27 cellular contexts compared by ENCODE assay signal in genomic region chr7:1188720-1189294, GRCh38. TPM values are rescaled to one million over a fixed set of nuclear protein-coding genes. Genes with fewer than 3 reads are reported as not detected.
DNase-seq lines count a peak whose midpoint lies in the region; ATAC-seq and TF ChIP-seq lines count a peak whose summit lies in the region.
"Had no signal": no experiment of that assay in that cellular context is flagged by ENCODE, and none has a peak within 500 bp of the region (broad histone marks: within the 10 kb centered on the region; RNA-seq: fewer than 3 reads in every experiment).

No MANE protein-coding gene starts in this region.

- H3K4me3 Mint-ChIP-seq in activated CD4-positive, alpha-beta T cell treated with anti-CD3 and anti-CD28 coated beads, Interleukin-2, amount 10 ng/mL, durations not matched to agents 7 days and 5 days: no peak overlapping the region
- H3K4me3 Mint-ChIP-seq in activated CD4-positive, alpha-beta T cell treated with anti-CD3 and anti-CD28 coated beads, Interleukin-2, amount 10 ng/mL, durations not matched to agents 24 days and 14 days: no peak overlapping the region
- no peak overlapping the region for H3K4me3 Mint-ChIP-seq in CD14-positive monocyte
- no peak overlapping the region for H3K4me3 Mint-ChIP-seq in activated T-helper 1 cell treated with anti-CD3 and anti-CD28 coated beads, Interleukin-12 subunit alpha, Interleukin-12 subunit beta, Interleukin-2, Interleukin-4 antibody, amounts not matched to agents 30 ng/mL and 10 ng/mL and 1 ng/mL, durations not matched to agents 14 hours and 24 hours and 36 hours
- no peak overlapping the region for H3K4me3 Mint-ChIP-seq in activated T-cell treated with anti-CD3 and anti-CD28 coated beads, Interleukin-2, amount 50 U/mL, for 4 hours
- H3K4me3 Mint-ChIP-seq: CD8-positive, alpha-beta T cell had no signal

- H3K4me3 ChIP-seq in neutrophil (ENCODE audit: low read depth in 1 of 2, low read length in 1 of 2) (no peak overlapping the region), spleen (no peak overlapping the region)
- H3K4me3 ChIP-seq: BLaER1 treated with 17β-estradiol and CSF1 and Interleukin-3, amounts not matched to agents 10 nM and 100 nM; PC-9 had no signal

- peaks cover 7% of the 10 kb centered on the region for H3K9me3 Mint-ChIP-seq in activated CD4-positive, alpha-beta T cell treated with anti-CD3 and anti-CD28 coated beads, Interleukin-2, amount 10 ng/mL, durations not matched to agents 7 days and 5 days
- peaks cover 22% of the 10 kb centered on the region for H3K9me3 Mint-ChIP-seq in activated CD4-positive, alpha-beta T cell treated with anti-CD3 and anti-CD28 coated beads, Interleukin-2, amount 10 ng/mL, durations not matched to agents 24 days and 14 days
- peaks cover 4 to 21% (median 10%) of the 10 kb centered on the region in 7 donors for H3K9me3 Mint-ChIP-seq in CD14-positive monocyte
- H3K9me3 Mint-ChIP-seq in activated T-helper 1 cell treated with anti-CD3 and anti-CD28 coated beads, Interleukin-12 subunit alpha, Interleukin-12 subunit beta, Interleukin-2, Interleukin-4 antibody, amounts not matched to agents 30 ng/mL and 10 ng/mL and 1 ng/mL, durations not matched to agents 14 hours and 24 hours and 36 hours: peaks cover 19% of the 10 kb centered on the region
- H3K9me3 Mint-ChIP-seq in activated T-cell treated with anti-CD3 and anti-CD28 coated beads, Interleukin-2, amount 50 U/mL, for 4 hours: no peaks in the 10 kb centered on the region
- H3K9me3 Mint-ChIP-seq: CD8-positive, alpha-beta T cell had no signal

- intact Hi-C loops in activated CD4-positive, alpha-beta T cell treated with anti-CD3 and anti-CD28 coated beads, Interleukin-2, amount 10 ng/mL, durations not matched to agents 24 days and 14 days (cut with micrococcal nuclease): no loop called here
- intact Hi-C loops in CD14-positive monocyte (cut with micrococcal nuclease) (no loop called here), spleen (cut with DNase I; ENCODE audit: low total_unique reads) (no loop called here)
- intact Hi-C loops in activated T-helper 1 cell treated with anti-CD3 and anti-CD28 coated beads, Interleukin-12 subunit alpha, Interleukin-12 subunit beta, Interleukin-2, Interleukin-4 antibody, amounts not matched to agents 30 ng/mL and 10 ng/mL and 1 ng/mL, durations not matched to agents 14 hours and 24 hours and 36 hours (cut with micrococcal nuclease): no loop called here

- H3K9me3 ChIP-seq in neutrophil: no peaks in the 10 kb centered on the region
- H3K9me3 ChIP-seq in spleen: no peaks in the 10 kb centered on the region

- H3K36me3 ChIP-seq in neutrophil: no peaks in the 10 kb centered on the region
- H3K36me3 ChIP-seq in spleen: no peaks in the 10 kb centered on the region
- H3K36me3 ChIP-seq: BLaER1 treated with 17β-estradiol and CSF1 and Interleukin-3, amounts not matched to agents 10 nM and 100 nM had no signal

- H3K36me3 Mint-ChIP-seq in activated CD4-positive, alpha-beta T cell treated with anti-CD3 and anti-CD28 coated beads, Interleukin-2, amount 10 ng/mL, durations not matched to agents 7 days and 5 days (ENCODE audit: low read depth): peaks cover 11% of the 10 kb centered on the region
- H3K36me3 Mint-ChIP-seq in activated CD4-positive, alpha-beta T cell treated with anti-CD3 and anti-CD28 coated beads, Interleukin-2, amount 10 ng/mL, durations not matched to agents 24 days and 14 days (ENCODE audit: low read depth): peaks cover 14% of the 10 kb centered on the region
- no peaks in the 10 kb centered on the region for H3K36me3 Mint-ChIP-seq in CD14-positive monocyte
- H3K36me3 Mint-ChIP-seq in activated T-helper 1 cell treated with anti-CD3 and anti-CD28 coated beads, Interleukin-12 subunit alpha, Interleukin-12 subunit beta, Interleukin-2, Interleukin-4 antibody, amounts not matched to agents 30 ng/mL and 10 ng/mL and 1 ng/mL, durations not matched to agents 14 hours and 24 hours and 36 hours (ENCODE audit: low read depth): peaks cover 15% of the 10 kb centered on the region
- no peaks in the 10 kb centered on the region for H3K36me3 Mint-ChIP-seq in activated T-cell treated with anti-CD3 and anti-CD28 coated beads, Interleukin-2, amount 50 U/mL, for 4 hours (ENCODE audit: insufficient read depth)
- H3K36me3 Mint-ChIP-seq: CD8-positive, alpha-beta T cell had no signal

- no peak for TF ChIP-seq POLR2A in spleen (IDR thresholded peaks at IDR 0.05)

- WGBS in spleen, 5 donors: 79 to 95% (median 85%) methylated on average over 5 to 6 of the region's 6 CpGs

- POLR2A ChIA-PET in activated CD4-positive, alpha-beta T cell treated with anti-CD3 and anti-CD28 coated beads, Interleukin-2, amount 10 ng/mL, durations not matched to agents 7 days and 5 days (lab: Charles Lee): no interaction called here

- DNase-seq in activated CD4-positive, alpha-beta T cell treated with anti-CD3 and anti-CD28 coated beads, Interleukin-2, amount 10 ng/mL, durations not matched to agents 7 days and 5 days: no peak
- no peak for DNase-seq in activated CD4-positive, alpha-beta T cell treated with anti-CD3 and anti-CD28 coated beads, Interleukin-2, amount 10 ng/mL, durations not matched to agents 24 days and 14 days
- DNase-seq in CD14-positive monocyte (ENCODE audit: low spot score) (no peak), spleen (no peak), ACHN (no peak)
- no peak for DNase-seq in activated T-helper 1 cell treated with anti-CD3 and anti-CD28 coated beads, Interleukin-12 subunit alpha, Interleukin-12 subunit beta, Interleukin-2, Interleukin-4 antibody, amounts not matched to agents 30 ng/mL and 10 ng/mL and 1 ng/mL, durations not matched to agents 14 hours and 24 hours and 36 hours (ENCODE audit: low spot score)
- DNase-seq in activated T-cell treated with anti-CD3 and anti-CD28 coated beads, Interleukin-2, amount 50 U/mL, for 4 hours: no peak
- DNase-seq: Calu3; CD8-positive, alpha-beta T cell; NCI-H1048; NCI-H1417; NCI-H1694 treated with DMSO at 0.1 percent for 48 hours; NCI-H2081; NCI-H2227 treated with DMSO at 0.1 percent for 48 hours; NCI-H526 treated with DMSO at 0.1 percent for 48 hours; PC-9; Right ventricle myocardium superior had no signal

- H3K27ac ChIP-seq in neutrophil (peak overlapping the region; percentile 79), spleen (peak overlapping the region in 1 of 8 donors; percentile 16)
- H3K27ac ChIP-seq: PC-9 had no signal

- peaks cover 20 to 29% of the 10 kb centered on the region in 2 experiments for H3K4me1 ChIP-seq in neutrophil (ENCODE audit: control insufficient read depth in 1 of 2, insufficient read depth in 1 of 2, low read depth in 1 of 2, low read length in 1 of 2)
- peaks cover 0 to 11% (median 0%) of the 10 kb centered on the region in 6 donors for H3K4me1 ChIP-seq in spleen

- H3K27me3 ChIP-seq in neutrophil (peaks cover 2% of the 10 kb centered on the region), spleen (replicated peaks in 1 of 7) (peaks cover 0 to 71% (median 34%) of the 10 kb centered on the region in 7 donors)

- TF ChIP-seq CTCF in CD14-positive monocyte (IDR thresholded peaks at IDR 0.05): no peak
- TF ChIP-seq CTCF in neutrophil (IDR thresholded peaks at IDR 0.05): no peak
- no peak for TF ChIP-seq CTCF in spleen (IDR thresholded peaks at IDR 0.05 in 8 of 11, conservative IDR thresholded peaks at IDR 0.05 in 3 of 11)

- in situ Hi-C loops in ACHN (cut with HindIII; ENCODE audit: low pct_ligation_motif_present, low pct_unique_long_range_greater_than_20kb, low sequenced_read_pairs): no loop called here

- CTCF ChIA-PET in activated CD4-positive, alpha-beta T cell treated with anti-CD3 and anti-CD28 coated beads, Interleukin-2, amount 10 ng/mL, durations not matched to agents 7 days and 5 days (lab: Charles Lee): interaction anchor here (6.0 kb wide), 1 partner anchor 12 kb away, joined by 43 read pairs; no protein-coding TSS in a partner anchor

- peaks cover 22% of the 10 kb centered on the region for H3K4me1 Mint-ChIP-seq in activated CD4-positive, alpha-beta T cell treated with anti-CD3 and anti-CD28 coated beads, Interleukin-2, amount 10 ng/mL, durations not matched to agents 7 days and 5 days
- H3K4me1 Mint-ChIP-seq in activated CD4-positive, alpha-beta T cell treated with anti-CD3 and anti-CD28 coated beads, Interleukin-2, amount 10 ng/mL, durations not matched to agents 24 days and 14 days: peaks cover 19% of the 10 kb centered on the region
- H3K4me1 Mint-ChIP-seq in CD14-positive monocyte: peaks cover 20% of the 10 kb centered on the region
- H3K4me1 Mint-ChIP-seq in activated T-helper 1 cell treated with anti-CD3 and anti-CD28 coated beads, Interleukin-12 subunit alpha, Interleukin-12 subunit beta, Interleukin-2, Interleukin-4 antibody, amounts not matched to agents 30 ng/mL and 10 ng/mL and 1 ng/mL, durations not matched to agents 14 hours and 24 hours and 36 hours (ENCODE audit: low read depth): peaks cover 31% of the 10 kb centered on the region
- peaks cover 10% of the 10 kb centered on the region for H3K4me1 Mint-ChIP-seq in activated T-cell treated with anti-CD3 and anti-CD28 coated beads, Interleukin-2, amount 50 U/mL, for 4 hours (ENCODE audit: low read depth)

- peaks cover 4% of the 10 kb centered on the region for H3K27me3 Mint-ChIP-seq in activated CD4-positive, alpha-beta T cell treated with anti-CD3 and anti-CD28 coated beads, Interleukin-2, amount 10 ng/mL, durations not matched to agents 7 days and 5 days
- peaks cover 12% of the 10 kb centered on the region for H3K27me3 Mint-ChIP-seq in activated CD4-positive, alpha-beta T cell treated with anti-CD3 and anti-CD28 coated beads, Interleukin-2, amount 10 ng/mL, durations not matched to agents 24 days and 14 days
- H3K27me3 Mint-ChIP-seq in CD14-positive monocyte (ENCODE audit: low read depth in 3 of 3): peaks cover 8 to 18% (median 15%) of the 10 kb centered on the region in 3 donors
- peaks cover 7% of the 10 kb centered on the region for H3K27me3 Mint-ChIP-seq in activated T-helper 1 cell treated with anti-CD3 and anti-CD28 coated beads, Interleukin-12 subunit alpha, Interleukin-12 subunit beta, Interleukin-2, Interleukin-4 antibody, amounts not matched to agents 30 ng/mL and 10 ng/mL and 1 ng/mL, durations not matched to agents 14 hours and 24 hours and 36 hours (ENCODE audit: insufficient read depth)
- H3K27me3 Mint-ChIP-seq in activated T-cell treated with anti-CD3 and anti-CD28 coated beads, Interleukin-2, amount 50 U/mL, for 4 hours (ENCODE audit: low read depth): peaks cover 21% of the 10 kb centered on the region

- ATAC-seq in activated T-cell treated with anti-CD3 and anti-CD28 coated beads, Interleukin-2, amount 50 U/mL, for 4 hours: no peak
- ATAC-seq: CD8-positive, alpha-beta T cell; HCT116 had no signal

- peak overlapping the region; percentile 52 for H3K27ac Mint-ChIP-seq in activated CD4-positive, alpha-beta T cell treated with anti-CD3 and anti-CD28 coated beads, Interleukin-2, amount 10 ng/mL, durations not matched to agents 7 days and 5 days
- no peak overlapping the region for H3K27ac Mint-ChIP-seq in activated CD4-positive, alpha-beta T cell treated with anti-CD3 and anti-CD28 coated beads, Interleukin-2, amount 10 ng/mL, durations not matched to agents 24 days and 14 days
- peak overlapping the region in 6 of 7 donors; percentile 1 to 83 (median 67) for H3K27ac Mint-ChIP-seq in CD14-positive monocyte
- peak overlapping the region; percentile 29 for H3K27ac Mint-ChIP-seq in activated T-helper 1 cell treated with anti-CD3 and anti-CD28 coated beads, Interleukin-12 subunit alpha, Interleukin-12 subunit beta, Interleukin-2, Interleukin-4 antibody, amounts not matched to agents 30 ng/mL and 10 ng/mL and 1 ng/mL, durations not matched to agents 14 hours and 24 hours and 36 hours
- H3K27ac Mint-ChIP-seq: CD8-positive, alpha-beta T cell had no signal

RNA-seq across cellular contexts. Expression of gene ZFAND2A, which starts 28.8 kb away (rescaled TPM):
- total RNA-seq in activated CD4-positive, alpha-beta T cell treated with anti-CD3 and anti-CD28 coated beads, Interleukin-2, amount 10 ng/mL, durations not matched to agents 7 days and 5 days: 10 to 100 TPM; 23.3 to 24.0 TPM
- total RNA-seq in activated CD4-positive, alpha-beta T cell treated with anti-CD3 and anti-CD28 coated beads, Interleukin-2, amount 10 ng/mL, durations not matched to agents 24 days and 14 days: 19.9 and 24.2 TPM in 2 replicates
- polyA plus RNA-seq in CD14-positive monocyte (10 to 100 TPM; 30.6 to 35.1 TPM), spleen (10 to 100 TPM; 31.4 to 41.7 (median 32.7) TPM)
- 21.2 and 21.9 TPM in 2 replicates for total RNA-seq in activated T-helper 1 cell treated with anti-CD3 and anti-CD28 coated beads, Interleukin-12 subunit alpha, Interleukin-12 subunit beta, Interleukin-2, Interleukin-4 antibody, amounts not matched to agents 30 ng/mL and 10 ng/mL and 1 ng/mL, durations not matched to agents 14 hours and 24 hours and 36 hours
- 10 to 100 TPM; 18.3 to 40.3 (median 22.9) TPM for total RNA-seq in spleen
- 10 to 100 TPM; 19.3 to 25.0 (median 22.3) TPM for total RNA-seq in activated T-cell treated with anti-CD3 and anti-CD28 coated beads, Interleukin-2, amount 50 U/mL, for 4 hours

RNA-seq across cellular contexts. Expression of gene UNCX, which starts 43.9 kb away (rescaled TPM):
- total RNA-seq in activated CD4-positive, alpha-beta T cell treated with anti-CD3 and anti-CD28 coated beads, Interleukin-2, amount 10 ng/mL, durations not matched to agents 7 days and 5 days: not detected
- not detected in 2 replicates for total RNA-seq in activated CD4-positive, alpha-beta T cell treated with anti-CD3 and anti-CD28 coated beads, Interleukin-2, amount 10 ng/mL, durations not matched to agents 24 days and 14 days
- polyA plus RNA-seq in CD14-positive monocyte (not detected), spleen (not detected)
- total RNA-seq in activated T-helper 1 cell treated with anti-CD3 and anti-CD28 coated beads, Interleukin-12 subunit alpha, Interleukin-12 subunit beta, Interleukin-2, Interleukin-4 antibody, amounts not matched to agents 30 ng/mL and 10 ng/mL and 1 ng/mL, durations not matched to agents 14 hours and 24 hours and 36 hours: not detected in 2 replicates
- total RNA-seq in spleen: not detected
- total RNA-seq in activated T-cell treated with anti-CD3 and anti-CD28 coated beads, Interleukin-2, amount 50 U/mL, for 4 hours: not detected
- total RNA-seq: A172; Calu3; CD8-positive, alpha-beta T cell; Daoy; H4; NCI-H460; PC-9; Right ventricle myocardium superior; RPMI7951; SK-MEL-5 had no signal
- polyA plus RNA-seq: AG04450 had no signal
